In genomic region chr2:26462511-26463251, GRCh38 we compare ENCODE assay signal across 1 cellular context.
TF ChIP-seq lines count a peak whose summit lies in the region.

No MANE protein-coding gene starts in this region.

TF ChIP-seq in GM23338, 12 proteins besides CTCF, POLR2A, EP300 and RAD21 (continued from another document):
- no peak for TF ChIP-seq ZNF462 (CRISPR knock-in tag; IDR thresholded peaks at IDR 0.05)
- TF ChIP-seq ZNF331 (CRISPR knock-in tag; IDR thresholded peaks at IDR 0.05; ENCODE audit: low read depth) = no peak
- TF ChIP-seq CREB1 (CRISPR knock-in tag; IDR thresholded peaks at IDR 0.05; ENCODE audit: low read depth) = no peak
- no peak for TF ChIP-seq JUNB (IDR thresholded peaks at IDR 0.05; ENCODE audit: unreplicated experiment)
- TF ChIP-seq EZH2phosphoT487 (IDR thresholded peaks at IDR 0.05; ENCODE audit: unreplicated experiment) = no peak
- no peak for TF ChIP-seq ETS1 (IDR thresholded peaks at IDR 0.05)
- no peak for TF ChIP-seq ZNF114 (CRISPR knock-in tag; IDR thresholded peaks at IDR 0.05)
